In genomic region chr10:75294866-75295692, GRCh38 we compare ENCODE assay signal across 1 cellular context.
TF ChIP-seq lines count a peak whose summit lies in the region.

No MANE protein-coding gene starts in this region.

TF ChIP-seq in HepG2, 621 proteins besides CTCF, POLR2A, EP300 and RAD21 (continued from another document):
- TF ChIP-seq DMAP1 (CRISPR knock-in tag; IDR thresholded peaks at IDR 0.05) (0 out of 2 replicates have a peak, but pooled peaks have one; percentile 22), POLR2AphosphoS2 (IDR thresholded peaks at IDR 0.05; ENCODE audit: low read depth, low read length) (no peak), SP4 (CRISPR knock-in tag; IDR thresholded peaks at IDR 0.05) (peak; percentile 28; the same call in 1 of the 2 replicates), ZFP91 (CRISPR knock-in tag; IDR thresholded peaks at IDR 0.05; ENCODE audit: borderline replicate concordance) (peak; percentile 27; the same call in 1 of the 2 replicates), FOXP1 (IDR thresholded peaks at IDR 0.05) (no peak), FOXP1 (CRISPR knock-in tag; IDR thresholded peaks at IDR 0.05) (no peak), FOXP4 (CRISPR knock-in tag; IDR thresholded peaks at IDR 0.05) (peak; percentile 49), ZNF674 (CRISPR knock-in tag; IDR thresholded peaks at IDR 0.05; ENCODE audit: low read depth) (no peak), ZNF768 (CRISPR knock-in tag; IDR thresholded peaks at IDR 0.05) (no peak), NR2F6 (IDR thresholded peaks at IDR 0.05) (peak; percentile 35), NR2F6 (CRISPR knock-in tag; IDR thresholded peaks at IDR 0.05) (peak; percentile 33; the same call in 1 of the 2 replicates), ZNF503 (CRISPR knock-in tag; IDR thresholded peaks at IDR 0.05) (peak; percentile 21; the same call in 1 of the 2 replicates), ISX (CRISPR knock-in tag; conservative IDR thresholded peaks at IDR 0.05) (no peak), ZNF317 (CRISPR knock-in tag; IDR thresholded peaks at IDR 0.05) (0 out of 2 replicates have a peak, but pooled peaks have one; percentile 36), SKIL (CRISPR knock-in tag; IDR thresholded peaks at IDR 0.05; ENCODE audit: borderline replicate concordance) (no peak; the same call in 1 of the 2 replicates), HOXD1 (CRISPR knock-in tag; IDR thresholded peaks at IDR 0.05) (peak; percentile 99), MYC (CRISPR knock-in tag; IDR thresholded peaks at IDR 0.05; ENCODE audit: borderline replicate concordance) (no peak; the same call in 1 of the 2 replicates), CBX2 (IDR thresholded peaks at IDR 0.05; ENCODE audit: low read depth, low read length) (peak; percentile 55; the same call in 1 of the 2 replicates), CBX2 (CRISPR knock-in tag; IDR thresholded peaks at IDR 0.05; ENCODE audit: low read depth) (no peak), HDAC1 (CRISPR knock-in tag; IDR thresholded peaks at IDR 0.05) (peak; percentile 45; the same call in 1 of the 2 replicates), ZFY (CRISPR knock-in tag; IDR thresholded peaks at IDR 0.05) (peak; percentile 25; the same call in 1 of the 2 replicates), ZNF577 (CRISPR knock-in tag; IDR thresholded peaks at IDR 0.05; ENCODE audit: borderline replicate concordance, low read depth) (no peak), HNRNPLL (IDR thresholded peaks at IDR 0.05; ENCODE audit: low read depth, low read length, poor library complexity, severe bottlenecking) (peak; percentile 78), KDM2A (CRISPR knock-in tag; IDR thresholded peaks at IDR 0.05; ENCODE audit: borderline replicate concordance, low read depth) (peak; percentile 43; the same call in 1 of the 2 replicates), MAFF (IDR thresholded peaks at IDR 0.05; ENCODE audit: low read depth, low read length) (no peak)
